In the genomic region with DNA sequence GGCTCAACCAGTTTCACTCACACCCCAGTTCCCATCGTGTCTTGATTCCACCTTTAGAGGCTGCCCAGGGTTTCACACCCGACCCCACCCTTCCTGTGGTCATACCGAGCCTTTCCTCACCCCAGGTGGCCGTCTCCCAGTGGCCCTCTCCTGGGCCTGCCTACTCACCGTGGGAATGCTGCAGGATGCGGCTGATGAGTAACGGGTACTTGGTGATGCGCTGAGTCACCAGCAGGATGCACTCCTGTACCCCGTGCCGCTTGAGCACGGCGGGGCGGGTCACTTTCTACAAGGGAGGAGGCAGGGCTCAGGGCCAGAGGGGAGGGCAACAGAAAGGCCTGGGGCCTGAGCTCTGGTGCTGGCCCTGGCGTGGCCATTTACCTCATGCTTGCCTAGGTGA, we compare ENCODE assay signal across 8 cellular contexts. TPM values are rescaled to one million over a fixed set of nuclear protein-coding genes. Genes with fewer than 3 reads are reported as not detected.
DNase-seq lines count a peak whose midpoint lies in the region; ATAC-seq, FAIRE-seq and TF ChIP-seq lines count a peak whose summit lies in the region.

No MANE protein-coding gene starts in this region.

- ATAC-seq in activated CD8-positive, alpha-beta T cell treated with anti-CD3 and anti-CD28 coated beads, Interleukin-2, amount 10 ng/mL, durations not matched to agents 7 days and 5 days = peak; percentile 34
- peak; percentile 26 for ATAC-seq in Right ventricle myocardium superior (ENCODE audit: poor library complexity)

- peaks cover 9 to 100% (median 99%) of the 10 kb centered on the region in 6 donors for H3K36me3 ChIP-seq in spleen

- H3K27me3 ChIP-seq in spleen (replicated peaks in 1 of 7) = no peaks in the 10 kb centered on the region

- peak overlapping the region; percentile 29 to 81 (median 66) for H3K27ac ChIP-seq in spleen

- CTCF ChIA-PET in activated CD8-positive, alpha-beta T cell treated with anti-CD3 and anti-CD28 coated beads, Interleukin-2, amount 10 ng/mL, durations not matched to agents 7 days and 5 days (lab: Charles Lee) = interaction anchor here (1.4 kb wide), 1 partner anchor 28 kb away, joined by 3 read pairs; a partner anchor contains a TSS

- H3K27ac Mint-ChIP-seq in activated CD8-positive, alpha-beta T cell treated with anti-CD3 and anti-CD28 coated beads, Interleukin-2, amount 10 ng/mL, durations not matched to agents 7 days and 5 days = peak overlapping the region; percentile 66

- H3K27me3 Mint-ChIP-seq in activated CD8-positive, alpha-beta T cell treated with anti-CD3 and anti-CD28 coated beads, Interleukin-2, amount 10 ng/mL, durations not matched to agents 7 days and 5 days (ENCODE audit: low read depth) = no peaks in the 10 kb centered on the region

- POLR2A ChIA-PET in activated CD8-positive, alpha-beta T cell treated with anti-CD3 and anti-CD28 coated beads, Interleukin-2, amount 10 ng/mL, durations not matched to agents 7 days and 5 days (lab: Charles Lee) = interaction anchor here (1.2 kb wide), 1 partner anchor 15 kb away, joined by 5 read pairs; no protein-coding TSS in a partner anchor

- H3K36me3 Mint-ChIP-seq in activated CD8-positive, alpha-beta T cell treated with anti-CD3 and anti-CD28 coated beads, Interleukin-2, amount 10 ng/mL, durations not matched to agents 7 days and 5 days (ENCODE audit: low read depth) = peaks cover 74% of the 10 kb centered on the region

- no peaks in the 10 kb centered on the region for H3K9me3 ChIP-seq in spleen

- TF ChIP-seq CTCF in spleen (IDR thresholded peaks at IDR 0.05 in 8 of 11, conservative IDR thresholded peaks at IDR 0.05 in 3 of 11) = peak in 6 of 11 experiments; percentile 22 to 44 (median 34)
- TF ChIP-seq CTCF in D721Med (IDR thresholded peaks at IDR 0.05; ENCODE audit: insufficient read depth, missing control alignments) = no peak

- no peak overlapping the region for H3K4me3 ChIP-seq in spleen

- H3K9me3 Mint-ChIP-seq in activated CD8-positive, alpha-beta T cell treated with anti-CD3 and anti-CD28 coated beads, Interleukin-2, amount 10 ng/mL, durations not matched to agents 7 days and 5 days (ENCODE audit: insufficient read depth) = no peaks in the 10 kb centered on the region

- peaks cover 22 to 86% (median 63%) of the 10 kb centered on the region in 6 donors for H3K4me1 ChIP-seq in spleen

- H3K4me3 Mint-ChIP-seq in activated CD8-positive, alpha-beta T cell treated with anti-CD3 and anti-CD28 coated beads, Interleukin-2, amount 10 ng/mL, durations not matched to agents 7 days and 5 days = no peak overlapping the region

- no peak for TF ChIP-seq POLR2A in spleen (IDR thresholded peaks at IDR 0.05)

- 28 to 56% (median 29%) methylated on average over 11 to 14 of the region's 14 CpGs for WGBS in spleen, 5 donors

- intact Hi-C loops in Right ventricle myocardium superior (cut with DNase I) (no loop called here), spleen (cut with DNase I; ENCODE audit: low total_unique reads) (no loop called here)

- H3K4me1 Mint-ChIP-seq in activated CD8-positive, alpha-beta T cell treated with anti-CD3 and anti-CD28 coated beads, Interleukin-2, amount 10 ng/mL, durations not matched to agents 7 days and 5 days (ENCODE audit: low read depth) = peaks cover 47% of the 10 kb centered on the region

- FAIRE-seq in GM18507 (lab: Jason Lieb, UNC) = peak; percentile 31
- FAIRE-seq in D721Med (lab: Jason Lieb, UNC) = no peak

- DNase-seq in A172 (ENCODE audit: low spot score) = peak; percentile 100
- no peak for DNase-seq in GM18507 (ENCODE audit: extremely low spot score, insufficient read length, low read depth)
- DNase-seq in activated CD8-positive, alpha-beta T cell treated with anti-CD3 and anti-CD28 coated beads, Interleukin-2, amount 10 ng/mL, durations not matched to agents 7 days and 5 days = no peak
- peak; percentile 77 for DNase-seq in Right ventricle myocardium superior
- peak; percentile 86 for DNase-seq in spleen
- no peak for DNase-seq in NOMO-1 (lab: John Stamatoyannopoulos, UW; ENCODE audit: unreplicated experiment in 2 of 2)
- DNase-seq in NCI-H446 (lab: John Stamatoyannopoulos, UW) = no peak
- no peak for DNase-seq in D721Med (ENCODE audit: insufficient read length, low spot score)

RNA-seq across cellular contexts. Expression of a gene that starts 16.4 kb away (rescaled TPM):
- 153 and 155 TPM in 2 replicates for total RNA-seq in A172 (2014; rRNA removed; shearing (Covaris generic))
- 100 to 1,000 TPM; 142 to 147 TPM for total RNA-seq in activated CD8-positive, alpha-beta T cell treated with anti-CD3 and anti-CD28 coated beads, Interleukin-2, amount 10 ng/mL, durations not matched to agents 7 days and 5 days
- total RNA-seq in Right ventricle myocardium superior (55.7 TPM), spleen (100 to 1,000 TPM; 129 to 228 (median 192) TPM)
- 10 to 100 TPM; 45.1 to 83.0 (median 63.4) TPM for polyA plus RNA-seq in spleen

RNA-seq across cellular contexts. Expression of a gene that starts 20.5 kb away (rescaled TPM):
- not detected in 2 replicates for total RNA-seq in A172 (2014; rRNA removed; shearing (Covaris generic))
- total RNA-seq in activated CD8-positive, alpha-beta T cell treated with anti-CD3 and anti-CD28 coated beads, Interleukin-2, amount 10 ng/mL, durations not matched to agents 7 days and 5 days = not detected
- not detected for total RNA-seq in Right ventricle myocardium superior
- total RNA-seq in spleen = under 1 TPM in 1 of 7 donors, not detected in 6; 0.88 TPM
- under 1 TPM in 1 of 3 donors, not detected in 2; 0.06 TPM for polyA plus RNA-seq in spleen

RNA-seq across cellular contexts. Expression of a gene that starts 27.7 kb away (rescaled TPM):
- total RNA-seq in A172 (2014; rRNA removed; shearing (Covaris generic)) = 52.3 and 53.9 TPM in 2 replicates
- 10 to 100 TPM; 64.5 to 68.9 TPM for total RNA-seq in activated CD8-positive, alpha-beta T cell treated with anti-CD3 and anti-CD28 coated beads, Interleukin-2, amount 10 ng/mL, durations not matched to agents 7 days and 5 days
- total RNA-seq in Right ventricle myocardium superior (22.5 TPM), spleen (10 to 100 TPM; 43.2 to 70.5 (median 59.3) TPM)
- polyA plus RNA-seq in spleen = 10 to 100 TPM; 24.9 to 33.8 (median 29.3) TPM

RNA-seq across cellular contexts. Expression of a gene that starts 50.8 kb away (rescaled TPM):
- total RNA-seq in A172 (2014; rRNA removed; shearing (Covaris generic)) = 65.1 and 81.9 TPM in 2 replicates
- 10 to 100 TPM; 26.0 to 26.4 TPM for total RNA-seq in activated CD8-positive, alpha-beta T cell treated with anti-CD3 and anti-CD28 coated beads, Interleukin-2, amount 10 ng/mL, durations not matched to agents 7 days and 5 days
- 19.0 TPM for total RNA-seq in Right ventricle myocardium superior
- 10 to 100 TPM; 48.1 to 66.2 (median 52.6) TPM for total RNA-seq in spleen
- polyA plus RNA-seq in spleen = 10 to 100 TPM in 2 of 3 donors, 1 to 10 TPM in 1; 9.0 to 16.3 (median 10.2) TPM

RNA-seq across cellular contexts. Expression of a gene that starts 58.8 kb away (rescaled TPM):
- total RNA-seq in A172 (2014; rRNA removed; shearing (Covaris generic)) = 573 and 778 TPM in 2 replicates
- total RNA-seq in activated CD8-positive, alpha-beta T cell treated with anti-CD3 and anti-CD28 coated beads, Interleukin-2, amount 10 ng/mL, durations not matched to agents 7 days and 5 days = 100 to 1,000 TPM; 216 to 233 TPM
- total RNA-seq in Right ventricle myocardium superior = 66.9 TPM
- 100 to 1,000 TPM; 152 to 254 (median 183) TPM for total RNA-seq in spleen
- polyA plus RNA-seq in spleen = 100 to 1,000 TPM; 198 to 291 (median 224) TPM

Comparison
In these comparisons a context has a peak if more than half of its experiments do, and no peak if none do; other contexts are left out.
1. DNase-seq: peak in A172 (single experiment), Right ventricle myocardium superior (single experiment) and spleen (single experiment); none in GM18507 (single experiment), activated CD8-positive, alpha-beta T cell treated with anti-CD3 and anti-CD28 coated beads, Interleukin-2, amount 10 ng/mL, durations not matched to agents 7 days and 5 days (single experiment), NOMO-1 (0 of 2), NCI-H446 (0 of 2) and D721Med (single experiment).